In the genomic region with DNA sequence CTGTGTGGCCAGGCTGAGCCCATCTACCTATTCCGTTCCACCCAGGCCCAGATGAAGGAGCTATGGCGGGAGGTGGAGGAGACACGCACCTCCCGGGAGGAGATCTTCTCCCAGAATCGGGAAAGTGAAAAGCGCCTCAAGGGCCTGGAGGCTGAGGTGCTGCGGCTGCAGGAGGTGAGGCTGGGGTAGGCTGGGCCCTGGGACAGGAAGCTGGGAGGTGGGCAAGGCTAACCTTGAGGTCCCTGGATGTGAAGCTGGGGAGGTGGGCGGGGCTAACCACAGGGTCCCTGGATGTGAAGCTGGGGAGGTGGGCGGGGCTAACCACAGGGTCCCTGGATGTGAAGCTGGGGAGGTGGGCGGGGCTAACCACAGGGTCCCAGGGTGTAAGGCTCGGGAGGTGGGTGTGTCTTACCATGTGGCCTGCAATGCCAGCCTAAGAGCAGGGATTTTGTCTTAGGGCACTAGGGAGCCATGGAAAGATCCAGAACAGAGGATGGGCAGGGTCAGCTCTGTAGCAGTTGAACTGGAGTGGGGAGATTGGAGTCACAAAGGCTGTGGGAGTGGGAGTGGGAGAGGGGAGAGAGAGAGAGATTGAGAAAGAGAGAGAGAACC, we compare ENCODE assay signal across 24 cellular contexts. TPM values are rescaled to one million over a fixed set of nuclear protein-coding genes. Genes with fewer than 3 reads are reported as not detected.
"Had no signal": no experiment of that assay in that cellular context is flagged by ENCODE, and none has a peak within 500 bp of the region (broad histone marks: within the 10 kb centered on the region; RNA-seq: fewer than 3 reads in every experiment).

No MANE protein-coding gene starts in this region.

- H3K27me3 ChIP-seq: adrenal gland had no signal

- DNase-seq: activated CD4-positive, alpha-beta memory T cell treated with anti-CD3 and anti-CD28 coated beads, Interleukin-2, amount 10 ng/mL, durations not matched to agents 7 days and 5 days; activated CD4-positive, alpha-beta T cell treated with anti-CD3 and anti-CD28 coated beads for 36 hours; activated CD4-positive, alpha-beta T cell treated with anti-CD3 and anti-CD28 coated beads, Interleukin-2, amount 50 U/mL, for 1 hour; activated gamma-delta T cell; activated naive CD4-positive, alpha-beta T cell treated with anti-CD3 and anti-CD28 coated beads for 36 hours; activated naive CD8-positive, alpha-beta T cell treated with anti-CD3 and anti-CD28 coated beads, Interleukin-2, amount 10 ng/mL, durations not matched to agents 7 days and 5 days; activated T-cell treated with anti-CD3 and anti-CD28 coated beads for 4 hours; activated T-cell treated with anti-CD3 and anti-CD28 coated beads, Interleukin-2, amount 50 U/mL, for 48 hours; adrenal gland; anterior cingulate cortex; cerebellar nuclear complex; NCI-H1048; NCI-H1930; NCI-H2171; NCI-H2227 treated with DMSO at 0.1 percent for 48 hours; NCI-H526 treated with DMSO at 0.1 percent for 48 hours; NCI-H82; SIG-M5; T-helper 17 cell; T1000 had no signal

- H3K27ac ChIP-seq: adrenal gland, VCaP had no signal

- H3K4me1 ChIP-seq: adrenal gland had no signal

- H3K36me3 Mint-ChIP-seq: activated naive CD8-positive, alpha-beta T cell treated with anti-CD3 and anti-CD28 coated beads, Interleukin-2, amount 10 ng/mL, durations not matched to agents 7 days and 5 days had no signal

- H3K36me3 ChIP-seq: adrenal gland had no signal

- ATAC-seq: activated CD4-positive, alpha-beta T cell treated with anti-CD3 and anti-CD28 coated beads for 36 hours; activated T-helper 17 cell treated with anti-CD3 and anti-CD28 coated beads, Interleukin-2, amount 50 U/mL, for 72 hours; T-helper 17 cell had no signal

- H3K4me3 Mint-ChIP-seq: activated CD4-positive, alpha-beta memory T cell treated with anti-CD3 and anti-CD28 coated beads, Interleukin-2, amount 10 ng/mL, durations not matched to agents 7 days and 5 days; activated CD4-positive, alpha-beta T cell treated with anti-CD3 and anti-CD28 coated beads for 36 hours; activated naive CD4-positive, alpha-beta T cell treated with anti-CD3 and anti-CD28 coated beads for 36 hours; activated naive CD8-positive, alpha-beta T cell treated with anti-CD3 and anti-CD28 coated beads, Interleukin-2, amount 10 ng/mL, durations not matched to agents 7 days and 5 days; activated T-helper 17 cell treated with anti-CD3 and anti-CD28 coated beads, Interleukin-2, amount 50 U/mL, for 72 hours; T-helper 17 cell had no signal

- H3K4me1 Mint-ChIP-seq: activated CD4-positive, alpha-beta memory T cell treated with anti-CD3 and anti-CD28 coated beads, Interleukin-2, amount 10 ng/mL, durations not matched to agents 7 days and 5 days; activated CD4-positive, alpha-beta T cell treated with anti-CD3 and anti-CD28 coated beads for 36 hours; activated naive CD8-positive, alpha-beta T cell treated with anti-CD3 and anti-CD28 coated beads, Interleukin-2, amount 10 ng/mL, durations not matched to agents 7 days and 5 days; activated T-helper 17 cell treated with anti-CD3 and anti-CD28 coated beads, Interleukin-2, amount 50 U/mL, for 72 hours; T-helper 17 cell had no signal

- H3K9me3 ChIP-seq: adrenal gland had no signal

- H3K4me3 ChIP-seq: adrenal gland had no signal

- H3K27ac Mint-ChIP-seq: activated CD4-positive, alpha-beta memory T cell treated with anti-CD3 and anti-CD28 coated beads, Interleukin-2, amount 10 ng/mL, durations not matched to agents 7 days and 5 days; activated CD4-positive, alpha-beta T cell treated with anti-CD3 and anti-CD28 coated beads for 36 hours; activated naive CD4-positive, alpha-beta T cell treated with anti-CD3 and anti-CD28 coated beads for 36 hours; activated naive CD8-positive, alpha-beta T cell treated with anti-CD3 and anti-CD28 coated beads, Interleukin-2, amount 10 ng/mL, durations not matched to agents 7 days and 5 days; activated T-helper 17 cell treated with anti-CD3 and anti-CD28 coated beads, Interleukin-2, amount 50 U/mL, for 72 hours; T-helper 17 cell had no signal

RNA-seq across cellular contexts. Expression of gene KCNC3, which starts 36.9 kb away (rescaled TPM):
- total RNA-seq: LHCN-M2, M059J had no signal
